ENCODE assay signal across 8 cellular contexts in the genomic region with DNA sequence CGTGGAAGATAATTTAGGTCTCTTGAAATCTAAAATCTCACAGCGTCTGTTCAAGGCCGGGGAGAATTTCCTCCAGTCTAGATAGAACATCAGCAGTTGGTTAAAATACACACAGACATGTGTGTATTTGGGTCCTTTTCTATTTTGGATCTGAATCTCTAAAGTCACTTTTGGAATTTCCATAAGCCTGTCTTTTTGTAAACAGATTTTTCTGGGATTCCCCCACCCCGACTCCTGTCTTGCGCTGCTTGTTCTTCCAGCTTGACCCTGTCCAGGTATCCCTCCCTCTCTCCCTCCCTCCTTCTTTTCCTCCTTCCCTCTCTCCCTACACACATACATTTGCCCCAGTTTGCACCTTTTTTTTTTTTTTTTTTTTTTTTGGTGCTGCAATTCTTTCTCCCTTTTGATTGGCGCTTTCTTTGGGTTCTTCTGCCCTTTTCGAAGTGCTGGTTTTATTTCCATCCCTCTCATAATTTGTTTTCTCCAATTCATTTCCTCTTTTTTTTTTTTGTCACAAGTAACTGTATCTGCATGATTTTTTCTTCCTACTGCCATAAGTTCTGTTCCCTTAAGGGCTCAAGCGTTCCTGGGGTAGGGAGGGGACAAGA.
DNase-seq lines count a peak whose midpoint lies in the region; ATAC-seq lines count a peak whose summit lies in the region.

No MANE protein-coding gene starts in this region.

- CTCF ChIA-PET in activated naive CD4-positive, alpha-beta T cell treated with anti-CD3 and anti-CD28 coated beads, Interleukin-2, amount 10 ng/mL, durations not matched to agents 7 days and 5 days (lab: Charles Lee), result interaction anchor here (1.0 to 1.8 kb wide), 6 partner anchors 17 to 122 kb away, joined by 3 to 20 read pairs (median 6); partner anchors contain the start of gene SERTAD2

- peaks cover 25% of the 10 kb centered on the region for H3K27me3 Mint-ChIP-seq in activated naive CD4-positive, alpha-beta T cell treated with anti-CD3 and anti-CD28 coated beads, Interleukin-2, amount 10 ng/mL, durations not matched to agents 7 days and 5 days
- no peaks in the 10 kb centered on the region for H3K27me3 Mint-ChIP-seq in activated T-helper 1 cell treated with anti-CD3 and anti-CD28 coated beads, Interleukin-12 subunit alpha, Interleukin-12 subunit beta, Interleukin-2, Interleukin-4 antibody, amounts not matched to agents 30 ng/mL and 10 ng/mL and 1 ng/mL, durations not matched to agents 14 hours and 24 hours and 36 hours (ENCODE audit: insufficient read depth)

- no peaks in the 10 kb centered on the region for H3K9me3 ChIP-seq in iPS-20b (ENCODE audit: insufficient read depth, low read depth, low read length)

- no peaks in the 10 kb centered on the region for H3K36me3 ChIP-seq in iPS-20b (ENCODE audit: insufficient read depth, low read depth, low read length)

- no peak overlapping the region for H3K27ac ChIP-seq in iPS-20b (ENCODE audit: low read length)
- peak overlapping the region; percentile 86 for H3K27ac ChIP-seq in substantia nigra (ENCODE audit: low read depth, low read length, poor library complexity, severe bottlenecking)

- peaks cover 14% of the 10 kb centered on the region; the same call in 1 of the 2 replicates for H3K4me1 ChIP-seq in iPS-20b (ENCODE audit: insufficient read depth, low read length)

- peak overlapping the region; percentile 77; the same call in 1 of the 2 replicates for H3K9ac ChIP-seq in iPS-20b (ENCODE audit: low read depth, low read length)

- peak overlapping the region; percentile 84 for H3K27ac Mint-ChIP-seq in activated naive CD4-positive, alpha-beta T cell treated with anti-CD3 and anti-CD28 coated beads, Interleukin-2, amount 10 ng/mL, durations not matched to agents 7 days and 5 days
- H3K27ac Mint-ChIP-seq in activated T-helper 1 cell treated with anti-CD3 and anti-CD28 coated beads, Interleukin-12 subunit alpha, Interleukin-12 subunit beta, Interleukin-2, Interleukin-4 antibody, amounts not matched to agents 30 ng/mL and 10 ng/mL and 1 ng/mL, durations not matched to agents 14 hours and 24 hours and 36 hours, result peak overlapping the region; percentile 87

- DNase-seq in activated naive CD4-positive, alpha-beta T cell treated with anti-CD3 and anti-CD28 coated beads, Interleukin-2, amount 10 ng/mL, durations not matched to agents 7 days and 5 days, result no peak
- no peak for DNase-seq in activated naive CD4-positive, alpha-beta T cell treated with anti-CD3 and anti-CD28 coated beads, Interleukin-2, amount 50 U/mL, for 16 hours
- no peak for DNase-seq in activated T-helper 1 cell treated with anti-CD3 and anti-CD28 coated beads, Interleukin-12 subunit alpha, Interleukin-12 subunit beta, Interleukin-2, Interleukin-4 antibody, amounts not matched to agents 30 ng/mL and 10 ng/mL and 1 ng/mL, durations not matched to agents 14 hours and 24 hours and 36 hours (ENCODE audit: low spot score)
- DNase-seq in substantia nigra (lab: John Stamatoyannopoulos, UW) (no peak), NCI-H524 (lab: John Stamatoyannopoulos, UW) (no peak), amniotic stem cell (lab: John Stamatoyannopoulos, UW) (no peak)

- peak overlapping the region; percentile 84 for H3K4me3 Mint-ChIP-seq in activated naive CD4-positive, alpha-beta T cell treated with anti-CD3 and anti-CD28 coated beads, Interleukin-2, amount 10 ng/mL, durations not matched to agents 7 days and 5 days
- peak overlapping the region; percentile 91 for H3K4me3 Mint-ChIP-seq in activated T-helper 1 cell treated with anti-CD3 and anti-CD28 coated beads, Interleukin-12 subunit alpha, Interleukin-12 subunit beta, Interleukin-2, Interleukin-4 antibody, amounts not matched to agents 30 ng/mL and 10 ng/mL and 1 ng/mL, durations not matched to agents 14 hours and 24 hours and 36 hours

- intact Hi-C loops in activated T-helper 1 cell treated with anti-CD3 and anti-CD28 coated beads, Interleukin-12 subunit alpha, Interleukin-12 subunit beta, Interleukin-2, Interleukin-4 antibody, amounts not matched to agents 30 ng/mL and 10 ng/mL and 1 ng/mL, durations not matched to agents 14 hours and 24 hours and 36 hours (cut with micrococcal nuclease), result loop anchor here (1.0 kb wide), 1 partner anchor 122 kb away; no protein-coding TSS in a partner anchor

- no peaks in the 10 kb centered on the region for H3K9me3 Mint-ChIP-seq in activated naive CD4-positive, alpha-beta T cell treated with anti-CD3 and anti-CD28 coated beads, Interleukin-2, amount 10 ng/mL, durations not matched to agents 7 days and 5 days
- no peaks in the 10 kb centered on the region for H3K9me3 Mint-ChIP-seq in activated T-helper 1 cell treated with anti-CD3 and anti-CD28 coated beads, Interleukin-12 subunit alpha, Interleukin-12 subunit beta, Interleukin-2, Interleukin-4 antibody, amounts not matched to agents 30 ng/mL and 10 ng/mL and 1 ng/mL, durations not matched to agents 14 hours and 24 hours and 36 hours

- H3K36me3 Mint-ChIP-seq in activated naive CD4-positive, alpha-beta T cell treated with anti-CD3 and anti-CD28 coated beads, Interleukin-2, amount 10 ng/mL, durations not matched to agents 7 days and 5 days, result no peaks in the 10 kb centered on the region
- H3K36me3 Mint-ChIP-seq in activated T-helper 1 cell treated with anti-CD3 and anti-CD28 coated beads, Interleukin-12 subunit alpha, Interleukin-12 subunit beta, Interleukin-2, Interleukin-4 antibody, amounts not matched to agents 30 ng/mL and 10 ng/mL and 1 ng/mL, durations not matched to agents 14 hours and 24 hours and 36 hours (ENCODE audit: low read depth), result no peaks in the 10 kb centered on the region

- ATAC-seq in GM18861 (IDR thresholded peaks at IDR 0.05; ENCODE audit: unreplicated experiment), result no peak

- H3K4me1 Mint-ChIP-seq in activated naive CD4-positive, alpha-beta T cell treated with anti-CD3 and anti-CD28 coated beads, Interleukin-2, amount 10 ng/mL, durations not matched to agents 7 days and 5 days, result peaks cover 31% of the 10 kb centered on the region
- H3K4me1 Mint-ChIP-seq in activated T-helper 1 cell treated with anti-CD3 and anti-CD28 coated beads, Interleukin-12 subunit alpha, Interleukin-12 subunit beta, Interleukin-2, Interleukin-4 antibody, amounts not matched to agents 30 ng/mL and 10 ng/mL and 1 ng/mL, durations not matched to agents 14 hours and 24 hours and 36 hours (ENCODE audit: low read depth), result peaks cover 42% of the 10 kb centered on the region

- H3K4me3 ChIP-seq in iPS-20b (ENCODE audit: low read length), result peak overlapping the region; percentile 71

- peaks cover 73% of the 10 kb centered on the region for H3K27me3 ChIP-seq in iPS-20b (ENCODE audit: insufficient read depth, low read length)
